Comparison of ENCODE assay signal across 23 cellular contexts in genomic region chr16:65660390-65660789, GRCh38.
DNase-seq lines count a peak whose midpoint lies in the region; ATAC-seq, FAIRE-seq and TF ChIP-seq lines count a peak whose summit lies in the region.
"Had no signal": no experiment of that assay in that cellular context is flagged by ENCODE, and none has a peak within 500 bp of the region (broad histone marks: within the 10 kb centered on the region; RNA-seq: fewer than 3 reads in every experiment).

No MANE protein-coding gene starts in this region.

- H3K4me1 Mint-ChIP-seq in astrocyte (ENCODE audit: low read depth, unreplicated experiment) (peaks cover 27% of the 10 kb centered on the region), nephron (peaks cover 72% of the 10 kb centered on the region)
- H3K4me1 Mint-ChIP-seq: IgD-negative memory B cell; stimulated activated naive B cell treated with anti-CD40 and anti-IgM and Interleukin-4, amounts not matched to agents 10 μg/mL and 1 μg/mL and 100 μg/mL, for 72 hours had no signal

- CTCF ChIA-PET in IMR-90 (lab: Yijun Ruan, JAX): no interaction called here

- no peak overlapping the region for H3K23ac ChIP-seq in IMR-90 (ENCODE audit: low read depth, low read length)

- H3K4ac ChIP-seq in IMR-90 (ENCODE audit: low read depth, low read length): 0 out of 2 replicates have a peak overlapping the region, but pooled peaks have one; percentile 20

- H3K4me3 Mint-ChIP-seq in astrocyte (ENCODE audit: unreplicated experiment): no peak overlapping the region
- no peak overlapping the region for H3K4me3 Mint-ChIP-seq in nephron
- H3K4me3 Mint-ChIP-seq: activated T-cell treated with anti-CD3 and anti-CD28 coated beads, Interleukin-2, amount 50 U/mL, for 72 hours; IgD-negative memory B cell; mesothelial cell of epicardium; natural killer cell treated with Interleukin-12 subunit alpha and Interleukin-12 subunit beta and Interleukin-15 and Interleukin-18, amount 100 ng/mL, for 72 hours; stimulated activated naive B cell treated with anti-CD40 and anti-IgM and Interleukin-4, amounts not matched to agents 10 μg/mL and 1 μg/mL and 100 μg/mL, for 72 hours had no signal

- peaks cover 91% of the 10 kb centered on the region for H3K4me1 ChIP-seq in BLaER1
- peaks cover 5% of the 10 kb centered on the region for H3K4me1 ChIP-seq in IMR-90 (ENCODE audit: control insufficient read depth, insufficient read depth, low read length)
- peaks cover 47% of the 10 kb centered on the region for H3K4me1 ChIP-seq in astrocyte (ENCODE audit: insufficient read depth, low read length)
- H3K4me1 ChIP-seq: tibial artery had no signal

- H2AK9ac ChIP-seq in IMR-90 (replicated peaks; ENCODE audit: low read depth, low read length, poor library complexity): no peak overlapping the region

- H2BK20ac ChIP-seq in IMR-90 (ENCODE audit: low read depth, low read length): no peak overlapping the region

- H3K9ac ChIP-seq in BLaER1 (no peak overlapping the region), IMR-90 (ENCODE audit: low read depth, low read length) (no peak overlapping the region), astrocyte (ENCODE audit: low read length) (no peak overlapping the region)

- WGBS in IMR-90 (ENCODE audit: extremely low coverage in 2 of 2, insufficient read length in 1 of 2), 2 experiments: 74% methylated on average over 3 of the region's 5 CpGs; no CpG with 5 or more reads in 1 of the 2 experiments

- DNase-seq in IMR-90 (peak; percentile 54), astrocyte (ENCODE audit: low read depth) (peak; percentile 32), epidermal melanocyte (ENCODE audit: insufficient read length, low spot score) (no peak), NCI-H2196 treated with DMSO at 0.1 percent for 48 hours (lab: John Stamatoyannopoulos, UW; ENCODE audit: unreplicated experiment) (no peak), DMS153 treated with DMSO at 0.1 percent for 48 hours (lab: John Stamatoyannopoulos, UW; ENCODE audit: unreplicated experiment) (no peak)
- DNase-seq: activated CD8-positive, alpha-beta memory T cell treated with anti-CD3 and anti-CD28 coated beads for 24 hours; activated naive CD4-positive, alpha-beta T cell treated with anti-CD3 and anti-CD28 coated beads, Interleukin-2, amount 50 U/mL, for 16 hours; activated T-cell treated with anti-CD3 and anti-CD28 coated beads, Interleukin-2, amount 50 U/mL, for 72 hours; DMS79 treated with DMSO at 0.1 percent for 48 hours; effector CD4-positive, alpha-beta T cell; heart left ventricle; left lung; NCI-H748 treated with DMSO at 0.1 percent for 48 hours; stimulated activated CD4-positive, alpha-beta T cell treated with anti-CD3 and anti-CD28 coated beads, Interleukin-1b, Interleukin-23, amount 100 ng/mL, for 48 hours; stimulated activated naive B cell treated with anti-CD40 and anti-IgM and Interleukin-4, amounts not matched to agents 10 μg/mL and 1 μg/mL and 100 μg/mL, for 72 hours; tibial artery had no signal

- no peak overlapping the region; the same call in 1 of the 2 replicates for H3K18ac ChIP-seq in IMR-90 (ENCODE audit: low read depth, low read length)

- H3K27ac ChIP-seq in BLaER1 (peak overlapping the region; percentile 63), IMR-90 (ENCODE audit: insufficient read depth, low read length) (no peak overlapping the region), astrocyte (ENCODE audit: low read depth, low read length) (no peak overlapping the region)
- H3K27ac ChIP-seq: heart left ventricle, left lung, SJSA1, tibial artery had no signal

- BruUV-seq in IMR-90 (replicated peaks; lab: Mats Ljungman, UMichigan): no TSS peak

- TF ChIP-seq RAD21 in IMR-90 (IDR thresholded peaks at IDR 0.05; ENCODE audit: low read length): no peak

- H4K8ac ChIP-seq in IMR-90 (ENCODE audit: low read depth in 2 of 2, low read length in 2 of 2): no peak overlapping the region

- POLR2A ChIA-PET in IMR-90 (lab: Charles Lee; ENCODE audit: unreplicated experiment): no interaction called here

- peak overlapping the region; percentile 56 for H2AK5ac ChIP-seq in IMR-90 (ENCODE audit: low read depth, low read length)

- no peak for TF ChIP-seq CTCF in IMR-90 (conservative IDR thresholded peaks at IDR 0.05; ENCODE audit: low read depth, low read length)
- TF ChIP-seq CTCF in astrocyte (IDR thresholded peaks at IDR 0.05; ENCODE audit: insufficient read depth, low read depth, low read length): no peak
- no peak for TF ChIP-seq CTCF in nephron (IDR thresholded peaks at IDR 0.05; ENCODE audit: unreplicated experiment in 3 of 3)

- H3K79me2 ChIP-seq in astrocyte (ENCODE audit: insufficient read depth, low read length): no peaks in the 10 kb centered on the region

- H3K9me3 ChIP-seq in BLaER1: no peaks in the 10 kb centered on the region
- H3K9me3 ChIP-seq in IMR-90 (ENCODE audit: control insufficient read depth, insufficient read depth, low read length): no peaks in the 10 kb centered on the region; the same call in 1 of the 2 replicates
- no peaks in the 10 kb centered on the region for H3K9me3 ChIP-seq in astrocyte (ENCODE audit: insufficient read depth, low read depth, low read length)
- H3K9me3 ChIP-seq: heart left ventricle, left lung, SJSA1, tibial artery had no signal

- H4K91ac ChIP-seq in IMR-90 (ENCODE audit: insufficient read depth, low read depth, low read length): no peak overlapping the region

- H4K5ac ChIP-seq in IMR-90 (ENCODE audit: low read depth, low read length): no peak overlapping the region

- no peak overlapping the region for H2BK15ac ChIP-seq in IMR-90 (ENCODE audit: low read depth, low read length)

- no peak overlapping the region for H2BK5ac ChIP-seq in IMR-90 (ENCODE audit: low read depth, low read length, poor library complexity, severe bottlenecking)

- in situ Hi-C loops in IMR-90 (cut with MboI; ENCODE audit: low sequenced_read_pairs): no loop called here

- ATAC-seq in IMR-90 (ENCODE audit: low read depth) (0 out of 2 replicates have a peak, but pooled peaks have one; percentile 16), GM19023 (IDR thresholded peaks at IDR 0.05; ENCODE audit: unreplicated experiment) (no peak)
- ATAC-seq: activated T-cell treated with anti-CD3 and anti-CD28 coated beads, Interleukin-2, amount 50 U/mL, for 72 hours; heart left ventricle; left lung; natural killer cell treated with Interleukin-12 subunit alpha and Interleukin-12 subunit beta and Interleukin-15 and Interleukin-18, amount 100 ng/mL, for 72 hours; stimulated activated naive B cell treated with anti-CD40 and anti-IgM and Interleukin-4, amounts not matched to agents 10 μg/mL and 1 μg/mL and 100 μg/mL, for 72 hours had no signal

- no peaks in the 10 kb centered on the region for H3K27me3 ChIP-seq in BLaER1
- H3K27me3 ChIP-seq in IMR-90 (ENCODE audit: control insufficient read depth, insufficient read depth, low read length): peaks cover 4% of the 10 kb centered on the region; the same call in 1 of the 2 replicates
- H3K27me3 ChIP-seq in astrocyte (ENCODE audit: insufficient read depth, low read length): no peaks in the 10 kb centered on the region
- H3K27me3 ChIP-seq: SJSA1, tibial artery had no signal

- H3K4me3 ChIP-seq in BLaER1 (no peak overlapping the region), IMR-90 (ENCODE audit: insufficient read depth, low read depth, low read length) (no peak overlapping the region), astrocyte (ENCODE audit: insufficient read depth, low read depth, low read length) (no peak overlapping the region)
- H3K4me3 ChIP-seq: heart left ventricle, left lung, SJSA1, tibial artery had no signal

- dilution Hi-C loops in IMR-90 (cut with HindIII; ENCODE audit: low sequenced_read_pairs, unreplicated experiment): no loop called here

- peaks cover 2% of the 10 kb centered on the region for H3K36me3 Mint-ChIP-seq in astrocyte (ENCODE audit: low read depth, unreplicated experiment)
- no peaks in the 10 kb centered on the region for H3K36me3 Mint-ChIP-seq in nephron (ENCODE audit: low read depth)
- H3K36me3 Mint-ChIP-seq: mesothelial cell of epicardium; natural killer cell treated with Interleukin-12 subunit alpha and Interleukin-12 subunit beta and Interleukin-15 and Interleukin-18, amount 100 ng/mL, for 72 hours; stimulated activated naive B cell treated with anti-CD40 and anti-IgM and Interleukin-4, amounts not matched to agents 10 μg/mL and 1 μg/mL and 100 μg/mL, for 72 hours had no signal

- TF ChIP-seq POLR2A in IMR-90 (IDR thresholded peaks at IDR 0.05; ENCODE audit: low read depth, low read length): no peak

- H3K27me3 Mint-ChIP-seq in astrocyte (ENCODE audit: low read depth, unreplicated experiment) (peaks cover 8% of the 10 kb centered on the region), nephron (ENCODE audit: low read depth) (peaks cover 16% of the 10 kb centered on the region)
- H3K27me3 Mint-ChIP-seq: IgD-negative memory B cell had no signal

- no peak overlapping the region for H3K56ac ChIP-seq in IMR-90 (ENCODE audit: extremely low read depth, insufficient read depth, low read length)

- H2AFZ ChIP-seq in IMR-90 (replicated peaks; ENCODE audit: low read length, poor library complexity) (no peak overlapping the region), astrocyte (ENCODE audit: low read depth, low read length) (no peak overlapping the region)

- no peak overlapping the region for H2BK120ac ChIP-seq in IMR-90 (ENCODE audit: low read depth, low read length)

- H3K9me1 ChIP-seq in IMR-90 (ENCODE audit: insufficient read depth, low read length): peaks cover 9% of the 10 kb centered on the region

- H3K4me2 ChIP-seq in BLaER1: peak overlapping the region; percentile 93
- no peak overlapping the region for H3K4me2 ChIP-seq in IMR-90 (ENCODE audit: low read depth, low read length)
- no peak overlapping the region for H3K4me2 ChIP-seq in astrocyte (ENCODE audit: low read length)

- no peak for FAIRE-seq in astrocyte (lab: Jason Lieb, UNC)

- no peak overlapping the region for H3K14ac ChIP-seq in IMR-90 (replicated peaks; ENCODE audit: low read depth, low read length)

- intact Hi-C loops in IMR-90 (cut with micrococcal nuclease): no loop called here

- H3K9me3 Mint-ChIP-seq in astrocyte (ENCODE audit: unreplicated experiment) (no peaks in the 10 kb centered on the region), nephron (no peaks in the 10 kb centered on the region)
- H3K9me3 Mint-ChIP-seq: mesothelial cell of epicardium; natural killer cell treated with Interleukin-12 subunit alpha and Interleukin-12 subunit beta and Interleukin-15 and Interleukin-18, amount 100 ng/mL, for 72 hours had no signal

- H3K36me3 ChIP-seq in BLaER1 (no peaks in the 10 kb centered on the region), IMR-90 (ENCODE audit: control insufficient read depth, insufficient read depth, low read length) (no peaks in the 10 kb centered on the region), astrocyte (ENCODE audit: insufficient read depth, low read length) (no peaks in the 10 kb centered on the region)
- H3K36me3 ChIP-seq: heart left ventricle, left lung, SJSA1, tibial artery had no signal

- H4K20me1 ChIP-seq in BLaER1 (no peaks in the 10 kb centered on the region), IMR-90 (ENCODE audit: insufficient read depth, low read length) (no peaks in the 10 kb centered on the region), astrocyte (ENCODE audit: insufficient read depth, low read length) (no peaks in the 10 kb centered on the region)

- no peaks in the 10 kb centered on the region for H3K79me1 ChIP-seq in IMR-90 (ENCODE audit: low read depth in 1 of 2, low read length in 2 of 2)

- H3K27ac Mint-ChIP-seq in astrocyte (ENCODE audit: unreplicated experiment): no peak overlapping the region
- H3K27ac Mint-ChIP-seq in nephron: peak overlapping the region; percentile 69 to 82 (median 77)
- H3K27ac Mint-ChIP-seq: activated T-cell treated with anti-CD3 and anti-CD28 coated beads, Interleukin-2, amount 50 U/mL, for 72 hours; IgD-negative memory B cell; mesothelial cell of epicardium; natural killer cell treated with Interleukin-12 subunit alpha and Interleukin-12 subunit beta and Interleukin-15 and Interleukin-18, amount 100 ng/mL, for 72 hours; stimulated activated naive B cell treated with anti-CD40 and anti-IgM and Interleukin-4, amounts not matched to agents 10 μg/mL and 1 μg/mL and 100 μg/mL, for 72 hours had no signal

Comparison
In these comparisons a context has a peak if more than half of its experiments do, and no peak if none do; other contexts are left out.
1. DNase-seq: peak in IMR-90 (single experiment) and astrocyte (single experiment); none in epidermal melanocyte (single experiment), NCI-H2196 treated with DMSO at 0.1 percent for 48 hours (single experiment) and DMS153 treated with DMSO at 0.1 percent for 48 hours (single experiment).